1 cellular context compared by ENCODE assay signal in the genomic region with DNA sequence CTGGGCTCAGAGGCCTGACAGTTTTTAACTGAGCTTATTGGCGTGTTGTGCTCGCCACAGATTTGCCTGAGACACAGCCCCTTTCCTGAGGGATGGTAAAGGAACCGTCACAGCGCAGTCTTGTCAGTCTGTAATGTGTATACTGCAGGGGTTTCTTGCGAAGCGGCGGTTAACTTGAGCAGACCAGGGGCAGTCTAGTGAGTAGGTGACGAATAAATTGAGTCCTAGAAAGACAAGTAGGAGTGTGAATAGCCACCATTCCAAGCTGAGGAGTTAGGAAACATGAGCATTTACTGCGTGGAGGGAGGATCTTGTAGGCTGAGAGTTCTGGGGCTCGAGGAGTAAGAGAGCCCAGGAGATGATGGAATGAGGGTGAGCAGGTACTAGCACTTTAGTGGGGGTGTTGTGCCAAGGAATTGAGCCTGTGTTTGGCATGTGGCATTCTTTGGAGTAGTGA.
A peak's percentile ranks its signal among the peaks of the same experiment; 100 is the strongest.
TF ChIP-seq lines count a peak whose summit lies in the region.

No MANE protein-coding gene starts in this region.

TF ChIP-seq in K562, 482 proteins besides CTCF, POLR2A, EP300 and RAD21 (continued from another document):
- TF ChIP-seq, protein P1, sequence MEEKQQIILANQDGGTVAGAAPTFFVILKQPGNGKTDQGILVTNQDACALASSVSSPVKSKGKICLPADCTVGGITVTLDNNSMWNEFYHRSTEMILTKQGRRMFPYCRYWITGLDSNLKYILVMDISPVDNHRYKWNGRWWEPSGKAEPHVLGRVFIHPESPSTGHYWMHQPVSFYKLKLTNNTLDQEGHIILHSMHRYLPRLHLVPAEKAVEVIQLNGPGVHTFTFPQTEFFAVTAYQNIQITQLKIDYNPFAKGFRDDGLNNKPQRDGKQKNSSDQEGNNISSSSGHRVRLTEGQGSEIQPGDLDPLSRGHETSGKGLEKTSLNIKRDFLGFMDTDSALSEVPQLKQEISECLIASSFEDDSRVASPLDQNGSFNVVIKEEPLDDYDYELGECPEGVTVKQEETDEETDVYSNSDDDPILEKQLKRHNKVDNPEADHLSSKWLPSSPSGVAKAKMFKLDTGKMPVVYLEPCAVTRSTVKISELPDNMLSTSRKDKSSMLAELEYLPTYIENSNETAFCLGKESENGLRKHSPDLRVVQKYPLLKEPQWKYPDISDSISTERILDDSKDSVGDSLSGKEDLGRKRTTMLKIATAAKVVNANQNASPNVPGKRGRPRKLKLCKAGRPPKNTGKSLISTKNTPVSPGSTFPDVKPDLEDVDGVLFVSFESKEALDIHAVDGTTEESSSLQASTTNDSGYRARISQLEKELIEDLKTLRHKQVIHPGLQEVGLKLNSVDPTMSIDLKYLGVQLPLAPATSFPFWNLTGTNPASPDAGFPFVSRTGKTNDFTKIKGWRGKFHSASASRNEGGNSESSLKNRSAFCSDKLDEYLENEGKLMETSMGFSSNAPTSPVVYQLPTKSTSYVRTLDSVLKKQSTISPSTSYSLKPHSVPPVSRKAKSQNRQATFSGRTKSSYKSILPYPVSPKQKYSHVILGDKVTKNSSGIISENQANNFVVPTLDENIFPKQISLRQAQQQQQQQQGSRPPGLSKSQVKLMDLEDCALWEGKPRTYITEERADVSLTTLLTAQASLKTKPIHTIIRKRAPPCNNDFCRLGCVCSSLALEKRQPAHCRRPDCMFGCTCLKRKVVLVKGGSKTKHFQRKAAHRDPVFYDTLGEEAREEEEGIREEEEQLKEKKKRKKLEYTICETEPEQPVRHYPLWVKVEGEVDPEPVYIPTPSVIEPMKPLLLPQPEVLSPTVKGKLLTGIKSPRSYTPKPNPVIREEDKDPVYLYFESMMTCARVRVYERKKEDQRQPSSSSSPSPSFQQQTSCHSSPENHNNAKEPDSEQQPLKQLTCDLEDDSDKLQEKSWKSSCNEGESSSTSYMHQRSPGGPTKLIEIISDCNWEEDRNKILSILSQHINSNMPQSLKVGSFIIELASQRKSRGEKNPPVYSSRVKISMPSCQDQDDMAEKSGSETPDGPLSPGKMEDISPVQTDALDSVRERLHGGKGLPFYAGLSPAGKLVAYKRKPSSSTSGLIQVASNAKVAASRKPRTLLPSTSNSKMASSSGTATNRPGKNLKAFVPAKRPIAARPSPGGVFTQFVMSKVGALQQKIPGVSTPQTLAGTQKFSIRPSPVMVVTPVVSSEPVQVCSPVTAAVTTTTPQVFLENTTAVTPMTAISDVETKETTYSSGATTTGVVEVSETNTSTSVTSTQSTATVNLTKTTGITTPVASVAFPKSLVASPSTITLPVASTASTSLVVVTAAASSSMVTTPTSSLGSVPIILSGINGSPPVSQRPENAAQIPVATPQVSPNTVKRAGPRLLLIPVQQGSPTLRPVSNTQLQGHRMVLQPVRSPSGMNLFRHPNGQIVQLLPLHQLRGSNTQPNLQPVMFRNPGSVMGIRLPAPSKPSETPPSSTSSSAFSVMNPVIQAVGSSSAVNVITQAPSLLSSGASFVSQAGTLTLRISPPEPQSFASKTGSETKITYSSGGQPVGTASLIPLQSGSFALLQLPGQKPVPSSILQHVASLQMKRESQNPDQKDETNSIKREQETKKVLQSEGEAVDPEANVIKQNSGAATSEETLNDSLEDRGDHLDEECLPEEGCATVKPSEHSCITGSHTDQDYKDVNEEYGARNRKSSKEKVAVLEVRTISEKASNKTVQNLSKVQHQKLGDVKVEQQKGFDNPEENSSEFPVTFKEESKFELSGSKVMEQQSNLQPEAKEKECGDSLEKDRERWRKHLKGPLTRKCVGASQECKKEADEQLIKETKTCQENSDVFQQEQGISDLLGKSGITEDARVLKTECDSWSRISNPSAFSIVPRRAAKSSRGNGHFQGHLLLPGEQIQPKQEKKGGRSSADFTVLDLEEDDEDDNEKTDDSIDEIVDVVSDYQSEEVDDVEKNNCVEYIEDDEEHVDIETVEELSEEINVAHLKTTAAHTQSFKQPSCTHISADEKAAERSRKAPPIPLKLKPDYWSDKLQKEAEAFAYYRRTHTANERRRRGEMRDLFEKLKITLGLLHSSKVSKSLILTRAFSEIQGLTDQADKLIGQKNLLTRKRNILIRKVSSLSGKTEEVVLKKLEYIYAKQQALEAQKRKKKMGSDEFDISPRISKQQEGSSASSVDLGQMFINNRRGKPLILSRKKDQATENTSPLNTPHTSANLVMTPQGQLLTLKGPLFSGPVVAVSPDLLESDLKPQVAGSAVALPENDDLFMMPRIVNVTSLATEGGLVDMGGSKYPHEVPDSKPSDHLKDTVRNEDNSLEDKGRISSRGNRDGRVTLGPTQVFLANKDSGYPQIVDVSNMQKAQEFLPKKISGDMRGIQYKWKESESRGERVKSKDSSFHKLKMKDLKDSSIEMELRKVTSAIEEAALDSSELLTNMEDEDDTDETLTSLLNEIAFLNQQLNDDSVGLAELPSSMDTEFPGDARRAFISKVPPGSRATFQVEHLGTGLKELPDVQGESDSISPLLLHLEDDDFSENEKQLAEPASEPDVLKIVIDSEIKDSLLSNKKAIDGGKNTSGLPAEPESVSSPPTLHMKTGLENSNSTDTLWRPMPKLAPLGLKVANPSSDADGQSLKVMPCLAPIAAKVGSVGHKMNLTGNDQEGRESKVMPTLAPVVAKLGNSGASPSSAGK (IDR thresholded peaks at IDR 0.05), result no peak
- peak; percentile 87 for TF ChIP-seq CHD1 (IDR thresholded peaks at IDR 0.05; ENCODE audit: low read length)
- TF ChIP-seq L3MBTL2 (IDR thresholded peaks at IDR 0.05), result no peak
- peak; percentile 59; the same call in 1 of the 2 replicates for TF ChIP-seq NR2C2 (CRISPR knock-in tag; IDR thresholded peaks at IDR 0.05)
- TF ChIP-seq NR2C2 (tag; IDR thresholded peaks at IDR 0.05), result no peak
- TF ChIP-seq ZNF436 (CRISPR knock-in tag; IDR thresholded peaks at IDR 0.05), result no peak
- TF ChIP-seq, protein P2, sequence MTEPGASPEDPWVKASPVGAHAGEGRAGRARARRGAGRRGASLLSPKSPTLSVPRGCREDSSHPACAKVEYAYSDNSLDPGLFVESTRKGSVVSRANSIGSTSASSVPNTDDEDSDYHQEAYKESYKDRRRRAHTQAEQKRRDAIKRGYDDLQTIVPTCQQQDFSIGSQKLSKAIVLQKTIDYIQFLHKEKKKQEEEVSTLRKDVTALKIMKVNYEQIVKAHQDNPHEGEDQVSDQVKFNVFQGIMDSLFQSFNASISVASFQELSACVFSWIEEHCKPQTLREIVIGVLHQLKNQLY (CRISPR knock-in tag; conservative IDR thresholded peaks at IDR 0.05), result 0 out of 4 replicates have a peak, but pooled peaks of 1 of the 2 experiments have one; percentile 60
- no peak for TF ChIP-seq MYC (IDR thresholded peaks at IDR 0.05; ENCODE audit: low read depth, low read length)
- 0 out of 2 replicates have a peak, but pooled peaks have one; percentile 37 for TF ChIP-seq MYC (CRISPR knock-in tag; IDR thresholded peaks at IDR 0.05; ENCODE audit: borderline replicate concordance, low read depth)
- TF ChIP-seq, protein P3, sequence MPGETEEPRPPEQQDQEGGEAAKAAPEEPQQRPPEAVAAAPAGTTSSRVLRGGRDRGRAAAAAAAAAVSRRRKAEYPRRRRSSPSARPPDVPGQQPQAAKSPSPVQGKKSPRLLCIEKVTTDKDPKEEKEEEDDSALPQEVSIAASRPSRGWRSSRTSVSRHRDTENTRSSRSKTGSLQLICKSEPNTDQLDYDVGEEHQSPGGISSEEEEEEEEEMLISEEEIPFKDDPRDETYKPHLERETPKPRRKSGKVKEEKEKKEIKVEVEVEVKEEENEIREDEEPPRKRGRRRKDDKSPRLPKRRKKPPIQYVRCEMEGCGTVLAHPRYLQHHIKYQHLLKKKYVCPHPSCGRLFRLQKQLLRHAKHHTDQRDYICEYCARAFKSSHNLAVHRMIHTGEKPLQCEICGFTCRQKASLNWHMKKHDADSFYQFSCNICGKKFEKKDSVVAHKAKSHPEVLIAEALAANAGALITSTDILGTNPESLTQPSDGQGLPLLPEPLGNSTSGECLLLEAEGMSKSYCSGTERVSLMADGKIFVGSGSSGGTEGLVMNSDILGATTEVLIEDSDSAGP (CRISPR knock-in tag; IDR thresholded peaks at IDR 0.05), result peak; percentile 8; the same call in 1 of the 2 replicates
- TF ChIP-seq RFX7 (CRISPR knock-in tag; IDR thresholded peaks at IDR 0.05), result peak; percentile 14; the same call in 1 of the 2 replicates
- peak; percentile 94 for TF ChIP-seq RBBP5 (IDR thresholded peaks at IDR 0.05; ENCODE audit: borderline replicate concordance, insufficient read depth, low read length, poor library complexity, severe bottlenecking)
- peak in 1 of 2 experiments; percentile 33; a peak in 1 of 4 replicates for TF ChIP-seq RCOR1 (IDR thresholded peaks at IDR 0.05; ENCODE audit: borderline replicate concordance in 1 of 2, low read depth in 2 of 2, low read length in 2 of 2)
- no peak for TF ChIP-seq NUFIP1 (IDR thresholded peaks at IDR 0.05; ENCODE audit: partially characterized antibody)
- peak; percentile 82 for TF ChIP-seq SAP30 (IDR thresholded peaks at IDR 0.05; ENCODE audit: borderline replicate concordance, insufficient read depth, low read depth, low read length, poor library complexity, severe bottlenecking)
- TF ChIP-seq SETDB1 (IDR thresholded peaks at IDR 0.05; ENCODE audit: low read length), result peak; percentile 57
- TF ChIP-seq GABPB2 (CRISPR knock-in tag; conservative IDR thresholded peaks at IDR 0.05), result peak; percentile 63; the same call in 1 of the 2 replicates
- TF ChIP-seq, protein P4, sequence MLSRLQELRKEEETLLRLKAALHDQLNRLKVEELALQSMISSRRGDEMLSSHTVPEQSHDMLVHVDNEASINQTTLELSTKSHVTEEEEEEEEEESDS (CRISPR knock-in tag; IDR thresholded peaks at IDR 0.05), result no peak
- TF ChIP-seq HOXB6 (CRISPR knock-in tag; IDR thresholded peaks at IDR 0.05; ENCODE audit: borderline replicate concordance), result 0 out of 2 replicates have a peak, but pooled peaks have one; percentile 17
- TF ChIP-seq, protein P5, sequence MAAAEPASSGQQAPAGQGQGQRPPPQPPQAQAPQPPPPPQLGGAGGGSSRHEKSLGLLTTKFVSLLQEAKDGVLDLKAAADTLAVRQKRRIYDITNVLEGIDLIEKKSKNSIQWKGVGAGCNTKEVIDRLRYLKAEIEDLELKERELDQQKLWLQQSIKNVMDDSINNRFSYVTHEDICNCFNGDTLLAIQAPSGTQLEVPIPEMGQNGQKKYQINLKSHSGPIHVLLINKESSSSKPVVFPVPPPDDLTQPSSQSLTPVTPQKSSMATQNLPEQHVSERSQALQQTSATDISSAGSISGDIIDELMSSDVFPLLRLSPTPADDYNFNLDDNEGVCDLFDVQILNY (CRISPR knock-in tag; IDR thresholded peaks at IDR 0.05), result peak; percentile 91; the same call in 1 of the 2 replicates
- TF ChIP-seq SP1 (CRISPR knock-in tag; IDR thresholded peaks at IDR 0.05), result 0 out of 2 replicates have a peak, but pooled peaks have one; percentile 11
- peak in 1 of 3 experiments; percentile 29 for TF ChIP-seq YY1 (IDR thresholded peaks at IDR 0.05; ENCODE audit: borderline replicate concordance in 1 of 3, control insufficient read depth in 1 of 3, extremely low read depth in 1 of 3, insufficient read depth in 3 of 3, insufficient read length in 1 of 3, insufficient replicate concordance in 2 of 3, low read depth in 1 of 3, low read length in 2 of 3)
- peak; percentile 42 for TF ChIP-seq WHSC1 (IDR thresholded peaks at IDR 0.05; ENCODE audit: low read length)
- 0 out of 2 replicates have a peak, but pooled peaks have one; percentile 4 for TF ChIP-seq BRD4 (IDR thresholded peaks at IDR 0.05)
